In the genomic region with DNA sequence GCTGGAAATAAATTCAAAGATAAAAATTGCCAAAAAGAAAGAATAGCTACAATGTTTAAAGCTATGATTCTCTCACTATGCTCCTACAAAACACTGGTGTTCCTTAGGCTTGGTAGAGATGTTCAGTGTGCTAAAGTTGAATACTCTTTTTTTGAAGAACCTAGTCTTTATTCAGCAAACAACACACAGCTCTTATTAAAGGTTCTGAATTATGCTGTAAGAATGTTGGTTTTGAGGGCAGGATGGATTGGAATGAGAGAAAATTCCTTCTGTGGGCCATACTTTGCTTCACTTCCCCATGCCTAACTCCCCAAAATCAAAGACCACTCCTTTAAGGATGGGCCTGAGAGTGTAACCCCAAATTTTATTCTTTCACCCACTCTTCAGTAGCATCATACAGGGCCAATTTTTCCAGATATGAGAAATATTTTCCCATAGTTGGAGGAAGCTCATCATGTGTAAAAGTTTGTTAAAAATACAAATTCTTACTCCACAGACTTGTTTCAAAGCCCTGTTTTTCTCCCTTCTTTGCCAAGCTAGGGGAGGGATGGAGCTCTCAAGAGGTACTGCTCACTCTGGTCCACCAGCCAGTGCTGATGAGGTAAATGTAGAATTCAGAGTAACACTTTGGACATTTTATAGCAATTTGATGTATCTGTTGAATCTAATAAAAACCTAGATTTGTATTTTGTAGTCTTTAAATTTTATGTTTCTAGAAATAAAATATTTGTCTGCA, we compare ENCODE assay signal across 16 cellular contexts.
A peak's percentile ranks its signal among the peaks of the same experiment; 100 is the strongest.
DNase-seq lines count a peak whose midpoint lies in the region; ATAC-seq and TF ChIP-seq lines count a peak whose summit lies in the region.
"Had no signal": no experiment of that assay in that cellular context is flagged by ENCODE, and none has a peak within 500 bp of the region (broad histone marks: within the 10 kb centered on the region; RNA-seq: fewer than 3 reads in every experiment).

No MANE protein-coding gene starts in this region.

- peak overlapping the region; percentile 95 for H3K27ac ChIP-seq in ACC112 (ENCODE audit: low read depth, low read length)
- H3K27ac ChIP-seq in brain microvascular endothelial cell, result peak overlapping the region; percentile 74
- H3K27ac ChIP-seq in upper lobe of right lung, result no peak overlapping the region
- H3K27ac ChIP-seq: RWPE1 had no signal

- H3K79me2 ChIP-seq in ACC112 (ENCODE audit: control insufficient read depth, insufficient read depth, low read length, unreplicated experiment), result no peaks in the 10 kb centered on the region

- no peak for ATAC-seq in upper lobe of right lung
- ATAC-seq: gastrocnemius medialis had no signal

- in situ Hi-C loops in brain microvascular endothelial cell (cut with HindIII; ENCODE audit: low pct_ligation_motif_present, low sequenced_read_pairs), result no loop called here

- H3K4me1 ChIP-seq in ACC112 (ENCODE audit: control insufficient read depth, insufficient read depth, low read length, unreplicated experiment) (peaks cover 46% of the 10 kb centered on the region), upper lobe of right lung (no peaks in the 10 kb centered on the region)

- H3K36me3 ChIP-seq in ACC112 (ENCODE audit: insufficient read depth, low read length) (no peaks in the 10 kb centered on the region), brain microvascular endothelial cell (replicated peaks) (no peaks in the 10 kb centered on the region), upper lobe of right lung (no peaks in the 10 kb centered on the region)

- H3K4me3 ChIP-seq in ACC112 (ENCODE audit: low read depth, low read length) (peak overlapping the region; percentile 52), brain microvascular endothelial cell (ENCODE audit: low read depth, low read length) (no peak overlapping the region), upper lobe of right lung (no peak overlapping the region)
- H3K4me3 ChIP-seq: gastrocnemius medialis had no signal

- H2AFZ ChIP-seq in ACC112 (ENCODE audit: low read length, unreplicated experiment), result peak overlapping the region; percentile 47

- DNase-seq in HCEC 1CT (peak; percentile 46), brain microvascular endothelial cell (no peak), kidney tubule cell (ENCODE audit: low spot score) (peak; percentile 14), activated gamma-delta T cell treated with Interleukin-2 at 50 U/mL for 16 hours (no peak), upper lobe of right lung (no peak), medulla oblongata (ENCODE audit: extremely low spot score) (no peak)
- no peak for DNase-seq in stimulated activated CD4-positive, alpha-beta T cell treated with anti-CD3 and anti-CD28 coated beads, Interleukin-15, amount 100 ng/mL, for 24 hours
- DNase-seq: activated CD8-positive, alpha-beta memory T cell treated with anti-CD3 and anti-CD28 coated beads, Interleukin-2, amount 50 U/mL, for 4 hours; activated naive CD4-positive, alpha-beta T cell; gastrocnemius medialis; NCI-H1417; NCI-H2171 treated with DMSO at 0.1 percent for 48 hours; small intestine; stimulated activated naive CD4-positive, alpha-beta T cell had no signal

- intact Hi-C loops in upper lobe of right lung (cut with DNase I), result no loop called here

- no peaks in the 10 kb centered on the region for H3K9me3 ChIP-seq in upper lobe of right lung
- H3K9me3 ChIP-seq: gastrocnemius medialis had no signal

- H3K27me3 ChIP-seq in ACC112 (ENCODE audit: insufficient read depth, low read length), result no peaks in the 10 kb centered on the region
- no peaks in the 10 kb centered on the region for H3K27me3 ChIP-seq in brain microvascular endothelial cell (replicated peaks)
- no peaks in the 10 kb centered on the region for H3K27me3 ChIP-seq in upper lobe of right lung
- H3K27me3 ChIP-seq: gastrocnemius medialis had no signal

- TF ChIP-seq CTCF in brain microvascular endothelial cell (IDR thresholded peaks at IDR 0.05; ENCODE audit: low read depth, low read length, missing control alignments) (no peak), upper lobe of right lung (IDR thresholded peaks at IDR 0.05) (no peak)

Comparison
In these comparisons a context has a peak if more than half of its experiments do, and no peak if none do; other contexts are left out.
1. DNase-seq: peak in HCEC 1CT (single experiment) and kidney tubule cell (single experiment); none in brain microvascular endothelial cell (single experiment), activated gamma-delta T cell treated with Interleukin-2 at 50 U/mL for 16 hours (single experiment), stimulated activated CD4-positive, alpha-beta T cell treated with anti-CD3 and anti-CD28 coated beads, Interleukin-15, amount 100 ng/mL, for 24 hours (single experiment), upper lobe of right lung (single experiment) and medulla oblongata (single experiment).